9 cellular contexts compared by ENCODE assay signal in genomic region chr7:29806131-29806792, GRCh38. TPM values are rescaled to one million over a fixed set of nuclear protein-coding genes. Genes with fewer than 3 reads are reported as not detected.
DNase-seq lines count a peak whose midpoint lies in the region; ATAC-seq, FAIRE-seq and TF ChIP-seq lines count a peak whose summit lies in the region.
"Had no signal": no experiment of that assay in that cellular context is flagged by ENCODE, and none has a peak within 500 bp of the region (broad histone marks: within the 10 kb centered on the region; RNA-seq: fewer than 3 reads in every experiment).

WIPF3 (plus strand) TSS chr7:29806508; CDS start chr7:29834725, 28,217 bp downstream.

- no peak for TF ChIP-seq CTCF in GM10248 (IDR thresholded peaks at IDR 0.05; ENCODE audit: control extremely low read depth, extremely low read depth, low read depth, missing control alignments)
- no peak for TF ChIP-seq CTCF in esophagus squamous epithelium (IDR thresholded peaks at IDR 0.05)
- TF ChIP-seq CTCF in nephron (IDR thresholded peaks at IDR 0.05; ENCODE audit: unreplicated experiment in 3 of 3), result peak in 2 of 3 experiments; percentile 19 to 29

- no peaks in the 10 kb centered on the region for H3K36me3 ChIP-seq in NT2/D1 (ENCODE audit: insufficient read depth, insufficient read length, low read length)
- H3K36me3 ChIP-seq in esophagus squamous epithelium, result no peaks in the 10 kb centered on the region
- no peaks in the 10 kb centered on the region for H3K36me3 ChIP-seq in CD4-positive, alpha-beta memory T cell (ENCODE audit: insufficient read depth, low read length)

- H3K9ac ChIP-seq in NT2/D1 (ENCODE audit: insufficient read length, low read depth), result peak within 1 kb of the TSS; percentile 74

- FAIRE-seq in H54 (lab: Jason Lieb, UNC), result no peak

- no peaks in the 10 kb centered on the region for H3K9me3 Mint-ChIP-seq in nephron
- H3K9me3 Mint-ChIP-seq in CD4-positive, alpha-beta memory T cell, result peaks cover 0 to 5% (median 0%) of the 10 kb centered on the region in 8 donors

- CTCF ChIA-PET in GM10248 (lab: Yijun Ruan, JAX), result no interaction called here
- CTCF ChIA-PET in CD4-positive, alpha-beta memory T cell (lab: Charles Lee; ENCODE audit: partially characterized antibody), result no interaction called here

- H3K9me3 ChIP-seq in NT2/D1 (ENCODE audit: insufficient read depth, low read length) (no peaks in the 10 kb centered on the region), esophagus squamous epithelium (no peaks in the 10 kb centered on the region)
- no peaks in the 10 kb centered on the region for H3K9me3 ChIP-seq in CD4-positive, alpha-beta memory T cell (ENCODE audit: control insufficient read depth in 1 of 2, low read length in 2 of 2)

- H3K27ac Mint-ChIP-seq in nephron, result no peak within 1 kb of the TSS
- no peak within 1 kb of the TSS for H3K27ac Mint-ChIP-seq in CD4-positive, alpha-beta memory T cell

- POLR2A ChIA-PET in GM10248 (lab: Yijun Ruan, JAX), result no interaction called here
- POLR2A ChIA-PET in CD4-positive, alpha-beta memory T cell (lab: Charles Lee; ENCODE audit: partially characterized antibody), result no interaction called here

- H3K4me1 Mint-ChIP-seq in nephron, result peaks cover 16% of the 10 kb centered on the region
- peaks cover 0 to 6% (median 3%) of the 10 kb centered on the region in 4 donors for H3K4me1 Mint-ChIP-seq in CD4-positive, alpha-beta memory T cell

- no peak for TF ChIP-seq POLR2A in esophagus squamous epithelium (IDR thresholded peaks at IDR 0.05)
- TF ChIP-seq POLR2A in H54 (IDR thresholded peaks at IDR 0.05; ENCODE audit: low read depth, low read length), result no peak

- DNase-seq in GM10248 (ENCODE audit: extremely low spot score) (peak; percentile 38), NT2/D1 (ENCODE audit: low read depth, low spot score) (peak; percentile 44), esophagus squamous epithelium (lab: John Stamatoyannopoulos, UW) (no peak), H54 (ENCODE audit: insufficient read length, low spot score) (no peak)
- no peak for DNase-seq in CD4-positive, alpha-beta memory T cell

- ATAC-seq in HG02885 (IDR thresholded peaks at IDR 0.05; ENCODE audit: poor library complexity, unreplicated experiment) (no peak), HG03565 (IDR thresholded peaks at IDR 0.05; ENCODE audit: unreplicated experiment) (no peak)

- peaks cover 2% of the 10 kb centered on the region for H3K4me1 ChIP-seq in NT2/D1 (ENCODE audit: insufficient read depth, insufficient read length)
- peaks cover 10 to 22% (median 12%) of the 10 kb centered on the region in 3 donors for H3K4me1 ChIP-seq in esophagus squamous epithelium
- no peaks in the 10 kb centered on the region for H3K4me1 ChIP-seq in CD4-positive, alpha-beta memory T cell (ENCODE audit: insufficient read depth, low read length)

- intact Hi-C loops in esophagus squamous epithelium (cut with DNase I), result no loop called here
- intact Hi-C loops in CD4-positive, alpha-beta memory T cell (cut with micrococcal nuclease), result no loop called here

- peak within 1 kb of the TSS; percentile 77 to 84 (median 83) for H3K4me3 Mint-ChIP-seq in nephron
- H3K4me3 Mint-ChIP-seq in CD4-positive, alpha-beta memory T cell, result peak within 1 kb of the TSS in 4 of 8 donors; percentile 21 to 49 (median 25)

- peaks cover 87% of the 10 kb centered on the region for H3K27me3 Mint-ChIP-seq in nephron (ENCODE audit: low read depth)
- peaks cover 55% of the 10 kb centered on the region in 2 donors for H3K27me3 Mint-ChIP-seq in CD4-positive, alpha-beta memory T cell

- 12 to 32% methylated on average over 8 to 9 of the region's 77 CpGs for WGBS in esophagus squamous epithelium, 2 donors

- H3K27me3 ChIP-seq in NT2/D1 (ENCODE audit: insufficient read depth, insufficient read length) (peaks cover 36% of the 10 kb centered on the region), esophagus squamous epithelium (peaks cover 5 to 96% (median 13%) of the 10 kb centered on the region in 4 donors)
- H3K27me3 ChIP-seq in CD4-positive, alpha-beta memory T cell (ENCODE audit: insufficient read depth, low read length), result no peaks in the 10 kb centered on the region

- no peaks in the 10 kb centered on the region for H3K36me3 Mint-ChIP-seq in nephron (ENCODE audit: low read depth)
- no peaks in the 10 kb centered on the region for H3K36me3 Mint-ChIP-seq in CD4-positive, alpha-beta memory T cell

- H3K4me3 ChIP-seq in NT2/D1 (ENCODE audit: insufficient read length, low read depth) (peak within 1 kb of the TSS; percentile 67), esophagus squamous epithelium (peak within 1 kb of the TSS; percentile 39 to 74 (median 48))
- H3K4me3 ChIP-seq in CD4-positive, alpha-beta memory T cell (ENCODE audit: low read length in 2 of 2), result no peak within 1 kb of the TSS

- peak within 1 kb of the TSS in 1 of 4 donors; percentile 45 for H3K27ac ChIP-seq in esophagus squamous epithelium
- H3K27ac ChIP-seq in CD4-positive, alpha-beta memory T cell (ENCODE audit: low read depth, low read length), result no peak within 1 kb of the TSS
- H3K27ac ChIP-seq: epithelial cell of prostate had no signal

RNA-seq across cellular contexts. Expression of gene WIPF3, which starts in this region (rescaled TPM):
- total RNA-seq in esophagus squamous epithelium, result 1 to 10 TPM in 1 of 4 donors, under 1 TPM in 2, not detected in 1; 0.18 to 1.1 (median 0.61) TPM
- not detected for total RNA-seq in CD4-positive, alpha-beta memory T cell
- not detected for polyA plus RNA-seq in CD4-positive, alpha-beta memory T cell

Comparison
In these comparisons a context has a peak if more than half of its experiments do, and no peak if none do; other contexts are left out.
1. DNase-seq: peak in GM10248 (single experiment) and NT2/D1 (single experiment); none in esophagus squamous epithelium (single experiment), H54 (single experiment) and CD4-positive, alpha-beta memory T cell (0 of 5).
2. CTCF ChIP-seq: peak in nephron (2 of 3); none in GM10248 (single experiment) and esophagus squamous epithelium (0 of 6).
3. H3K4me3 ChIP-seq: peak in NT2/D1 (single experiment) and esophagus squamous epithelium (4 of 4); none in CD4-positive, alpha-beta memory T cell (0 of 2).